In genomic region chr20:51966296-51966971, GRCh38 we compare ENCODE assay signal across 8 cellular contexts.
DNase-seq lines count a peak whose midpoint lies in the region; ATAC-seq, FAIRE-seq and TF ChIP-seq lines count a peak whose summit lies in the region.

No MANE protein-coding gene starts in this region.

- POLR2A ChIA-PET in HEK293 (lab: Yijun Ruan, JAX), result interaction anchor here (0.6 kb wide), 1 partner anchor 9 kb away, joined by 4 read pairs; no protein-coding TSS in a partner anchor

- H3K36me3 ChIP-seq in HEK293 (ENCODE audit: control insufficient read depth in 2 of 2, insufficient read depth in 1 of 2, low read length in 2 of 2) (no peaks in the 10 kb centered on the region; a peak in 1 of 3 replicates), SJCRH30 (no peaks in the 10 kb centered on the region), mucosa of descending colon (ENCODE audit: low read depth) (no peaks in the 10 kb centered on the region)

- H3K27me3 ChIP-seq in SJCRH30, result peaks cover 10% of the 10 kb centered on the region

- intact Hi-C loops in mucosa of descending colon (cut with DNase I, micrococcal nuclease), result no loop called here

- H3K4me3 ChIP-seq in HEK293 (ENCODE audit: low read depth, low read length), result no peak overlapping the region
- no peak overlapping the region for H3K4me3 ChIP-seq in SJCRH30
- H3K4me3 ChIP-seq in mucosa of descending colon, result no peak overlapping the region

- peaks cover 7% of the 10 kb centered on the region; the same call in 1 of the 2 replicates for H3K4me1 ChIP-seq in HEK293 (ENCODE audit: control insufficient read depth, insufficient read depth, low read length)
- peaks cover 3% of the 10 kb centered on the region for H3K4me1 ChIP-seq in SJCRH30
- no peaks in the 10 kb centered on the region for H3K4me1 ChIP-seq in mucosa of descending colon (ENCODE audit: low read depth)

- H3K27ac ChIP-seq in HEK293 (ENCODE audit: extremely low read depth, low read depth, low read length) (no peak overlapping the region), SJCRH30 (no peak overlapping the region)

- ATAC-seq in esophagus mucosa (peak; percentile 57), mucosa of descending colon (peak; percentile 79), HG03342 (IDR thresholded peaks at IDR 0.05; ENCODE audit: unreplicated experiment) (no peak), HG03045 (IDR thresholded peaks at IDR 0.05; ENCODE audit: unreplicated experiment) (no peak)

- no peaks in the 10 kb centered on the region for H3K9me3 ChIP-seq in HEK293 (ENCODE audit: control insufficient read depth, insufficient read depth, low read depth, low read length)
- H3K9me3 ChIP-seq in SJCRH30 (replicated peaks), result no peaks in the 10 kb centered on the region
- H3K9me3 ChIP-seq in mucosa of descending colon, result no peaks in the 10 kb centered on the region

- TF ChIP-seq CTCF in D721Med (IDR thresholded peaks at IDR 0.05; ENCODE audit: insufficient read depth, missing control alignments) (peak; percentile 28), HEK293 (tag by site-specific recombination; IDR thresholded peaks at IDR 0.05) (peak; percentile 48; the same call in 1 of the 2 replicates), mucosa of descending colon (IDR thresholded peaks at IDR 0.05) (no peak)

- no peak for FAIRE-seq in D721Med (lab: Jason Lieb, UNC)

- DNase-seq in D721Med (ENCODE audit: insufficient read length, low spot score), result no peak
- peak; percentile 27 to 57 for DNase-seq in SJCRH30
- DNase-seq in mucosa of descending colon, result peak in 1 of 3 donors; percentile 79
- DNase-seq in OCI-M2 (lab: John Stamatoyannopoulos, UW; ENCODE audit: unreplicated experiment), result no peak

- CTCF ChIA-PET in HEK293 (lab: Yijun Ruan, JAX), result interaction anchor here (0.6 to 2.3 kb wide), 27 partner anchors 8 to 327 kb away, joined by 3 to 10 read pairs (median 3); partner anchors contain the start of gene SALL4

TF ChIP-seq in HEK293, 187 proteins besides CTCF, POLR2A, EP300 and RAD21:
- 0 out of 2 replicates have a peak, but pooled peaks have one; percentile 24 for TF ChIP-seq PRDM10 (tag by site-specific recombination; IDR thresholded peaks at IDR 0.05)
- no peak for TF ChIP-seq ZNF155 (tag by site-specific recombination; IDR thresholded peaks at IDR 0.05)
- no peak for TF ChIP-seq ZNF221 (tag by site-specific recombination; IDR thresholded peaks at IDR 0.05; ENCODE audit: borderline replicate concordance)
- TF ChIP-seq SP3 (tag by site-specific recombination; IDR thresholded peaks at IDR 0.05), result peak; percentile 35
- peak; percentile 35; the same call in 1 of the 2 replicates for TF ChIP-seq ZNF654 (tag by site-specific recombination; IDR thresholded peaks at IDR 0.05; ENCODE audit: low read depth)
- peak; percentile 35; the same call in 1 of the 2 replicates for TF ChIP-seq IKZF3 (tag by site-specific recombination; IDR thresholded peaks at IDR 0.05)
- TF ChIP-seq ZNF600 (tag by site-specific recombination; IDR thresholded peaks at IDR 0.05), result peak; percentile 99
- TF ChIP-seq ZNF548 (tag by site-specific recombination; IDR thresholded peaks at IDR 0.05), result no peak
- TF ChIP-seq GLIS1 (tag by site-specific recombination; IDR thresholded peaks at IDR 0.05), result peak; percentile 84
- no peak for TF ChIP-seq ZNF37A (tag by site-specific recombination; IDR thresholded peaks at IDR 0.05)
- TF ChIP-seq ZNF629 (tag by site-specific recombination; IDR thresholded peaks at IDR 0.05), result peak; percentile 26; the same call in 1 of the 2 replicates
- no peak for TF ChIP-seq ZNF449 (tag by site-specific recombination; IDR thresholded peaks at IDR 0.05)
- TF ChIP-seq ZNF302 (tag by site-specific recombination; IDR thresholded peaks at IDR 0.05; ENCODE audit: low read depth), result no peak
- 0 out of 2 replicates have a peak, but pooled peaks have one; percentile 29 for TF ChIP-seq KLF1 (tag by site-specific recombination; IDR thresholded peaks at IDR 0.05)
- TF ChIP-seq ZBTB17 (tag by site-specific recombination; IDR thresholded peaks at IDR 0.05), result peak; percentile 32
- 0 out of 2 replicates have a peak, but pooled peaks have one; percentile 42 for TF ChIP-seq ZBTB48 (tag by site-specific recombination; IDR thresholded peaks at IDR 0.05)
- no peak for TF ChIP-seq ZNF174 (tag by site-specific recombination; IDR thresholded peaks at IDR 0.05)
- no peak for TF ChIP-seq ZSCAN23 (tag by site-specific recombination; IDR thresholded peaks at IDR 0.05)
- peak; percentile 27; the same call in 1 of the 2 replicates for TF ChIP-seq ZIC2 (tag by site-specific recombination; IDR thresholded peaks at IDR 0.05)
- no peak for TF ChIP-seq ZNF311 (tag by site-specific recombination; IDR thresholded peaks at IDR 0.05; ENCODE audit: borderline replicate concordance)
- peak; percentile 42; the same call in 1 of the 2 replicates for TF ChIP-seq PATZ1 (tag by site-specific recombination; IDR thresholded peaks at IDR 0.05)

Comparison
In these comparisons a context has a peak if more than half of its experiments do, and no peak if none do; other contexts are left out.
1. DNase-seq: peak in SJCRH30 (2 of 2); none in D721Med (single experiment) and OCI-M2 (single experiment).
2. ATAC-seq: peak in esophagus mucosa (single experiment) and mucosa of descending colon (single experiment); none in HG03342 (single experiment) and HG03045 (single experiment).